In the genomic region with DNA sequence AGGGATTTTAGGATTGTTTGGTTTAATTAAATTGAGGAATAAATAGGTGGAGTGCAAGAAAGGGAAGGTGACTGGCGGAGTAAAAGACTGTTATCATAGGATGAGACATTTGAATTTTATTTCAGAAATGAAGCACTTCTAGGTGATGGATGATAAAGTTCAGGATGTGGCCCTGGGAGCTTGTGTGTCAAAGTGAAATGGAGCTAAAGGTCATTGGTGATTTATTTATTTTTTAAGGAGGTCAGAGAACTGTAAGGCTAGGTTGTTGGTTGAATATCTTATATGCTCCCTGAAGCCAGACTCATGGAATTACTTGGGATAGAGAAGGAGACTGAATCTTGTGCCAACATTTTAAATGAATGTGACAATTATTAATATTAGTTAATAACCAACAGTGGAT, we compare ENCODE assay signal across 18 cellular contexts. TPM values are rescaled to one million over a fixed set of nuclear protein-coding genes. Genes with fewer than 3 reads are reported as not detected.
DNase-seq lines count a peak whose midpoint lies in the region; ATAC-seq and TF ChIP-seq lines count a peak whose summit lies in the region.
"Had no signal": no experiment of that assay in that cellular context is flagged by ENCODE, and none has a peak within 500 bp of the region (broad histone marks: within the 10 kb centered on the region; RNA-seq: fewer than 3 reads in every experiment).

No MANE protein-coding gene starts in this region.

- H3K9me3 ChIP-seq in cardiac muscle cell (ENCODE audit: low read depth) (no peaks in the 10 kb centered on the region), liver (ENCODE audit: control insufficient read depth in 4 of 4, low read length in 3 of 4) (no peaks in the 10 kb centered on the region), spleen (peaks cover 0 to 1% (median 0%) of the 10 kb centered on the region in 8 donors)
- H3K9me3 ChIP-seq: A549 had no signal

- H3K9ac ChIP-seq in liver (ENCODE audit: low read depth in 1 of 2, low read length in 2 of 2): no peak overlapping the region
- H3K9ac ChIP-seq: BLaER1 treated with 17β-estradiol and CSF1 and Interleukin-3, amounts not matched to agents 10 nM and 100 nM had no signal

- H3K4me3 ChIP-seq in cardiac muscle cell (no peak overlapping the region), liver (ENCODE audit: low read depth in 1 of 3, low read length in 3 of 3) (no peak overlapping the region), spleen (no peak overlapping the region)
- H3K4me3 ChIP-seq: A549; BLaER1 treated with 17β-estradiol and CSF1 and Interleukin-3, amounts not matched to agents 10 nM and 100 nM had no signal

- no peak for TF ChIP-seq CTCF in cardiac muscle cell (IDR thresholded peaks at IDR 0.05; ENCODE audit: low read depth, low read length)
- TF ChIP-seq CTCF in liver (IDR thresholded peaks at IDR 0.05; ENCODE audit: low read depth, low read length, missing input control): no peak
- no peak for TF ChIP-seq CTCF in spleen (IDR thresholded peaks at IDR 0.05 in 8 of 11, conservative IDR thresholded peaks at IDR 0.05 in 3 of 11)

- no peaks in the 10 kb centered on the region for H3K27me3 ChIP-seq in cardiac muscle cell
- no peaks in the 10 kb centered on the region for H3K27me3 ChIP-seq in liver (ENCODE audit: control insufficient read depth in 4 of 4, insufficient read depth in 4 of 4, low read length in 3 of 4)
- no peaks in the 10 kb centered on the region for H3K27me3 ChIP-seq in spleen (replicated peaks in 1 of 7)
- H3K27me3 ChIP-seq: BLaER1 treated with 17β-estradiol and CSF1 and Interleukin-3, amounts not matched to agents 10 nM and 100 nM had no signal

- no peak for TF ChIP-seq RAD21 in liver (IDR thresholded peaks at IDR 0.05)

- H3K27ac ChIP-seq in cardiac muscle cell (peak overlapping the region; percentile 20), liver (ENCODE audit: low read depth in 1 of 2, low read length in 2 of 2) (no peak overlapping the region), substantia nigra (ENCODE audit: low read depth, low read length, poor library complexity, severe bottlenecking) (no peak overlapping the region), spleen (no peak overlapping the region)
- H3K27ac ChIP-seq: 22Rv1; A549; BLaER1 treated with 17β-estradiol and CSF1 and Interleukin-3, amounts not matched to agents 10 nM and 100 nM; C4-2B had no signal

- H3K36me3 ChIP-seq in cardiac muscle cell (no peaks in the 10 kb centered on the region), liver (ENCODE audit: control insufficient read depth in 4 of 4, insufficient read depth in 3 of 4, low read depth in 1 of 4, low read length in 3 of 4) (peaks cover 0 to 3% (median 0%) of the 10 kb centered on the region in 4 donors), spleen (peaks cover 0 to 16% (median 0%) of the 10 kb centered on the region in 6 donors)

- ATAC-seq in left cardiac atrium (no peak), left lobe of liver (peak; percentile 42)
- ATAC-seq: A549; CD8-positive, alpha-beta T cell had no signal

- no peak for DNase-seq in cardiac muscle cell (ENCODE audit: low read depth in 1 of 2, low spot score in 1 of 2)
- no peak for DNase-seq in left cardiac atrium
- no peak for DNase-seq in left lobe of liver (ENCODE audit: low spot score)
- DNase-seq in substantia nigra (lab: John Stamatoyannopoulos, UW): no peak
- no peak for DNase-seq in germinal center (ENCODE audit: low spot score)
- DNase-seq in spleen: no peak
- DNase-seq: AML-193; Caco-2; Calu3; CD4-positive, alpha-beta T cell; CD8-positive, alpha-beta T cell; DMS79 treated with DMSO at 0.1 percent for 48 hours; GF-D8 had no signal

- WGBS in liver: 99% methylated on average over 1 of the region's 1 CpG
- WGBS in spleen, 5 donors: 96 to 100% (median 97%) methylated on average over 1 of the region's 1 CpG

- TF ChIP-seq POLR2A in spleen (IDR thresholded peaks at IDR 0.05): no peak

- intact Hi-C loops in left cardiac atrium (cut with DNase I): no loop called here
- intact Hi-C loops in spleen (cut with DNase I; ENCODE audit: low total_unique reads): no loop called here

- H3K4me1 ChIP-seq in cardiac muscle cell (ENCODE audit: low read depth) (peaks cover 17% of the 10 kb centered on the region), liver (ENCODE audit: control insufficient read depth in 4 of 4, insufficient read depth in 4 of 4, low read length in 3 of 4) (peaks cover 0 to 4% (median 0%) of the 10 kb centered on the region in 4 donors), spleen (peaks cover 0 to 27% (median 10%) of the 10 kb centered on the region in 6 donors)
- H3K4me1 ChIP-seq: A549, Caco-2 had no signal

TF ChIP-seq in liver, 16 proteins besides CTCF, POLR2A, EP300 and RAD21:
- TF ChIP-seq EGR1 (IDR thresholded peaks at IDR 0.05; ENCODE audit: low read depth in 2 of 2): no peak
- peak; percentile 57 to 62 for TF ChIP-seq RXRA (IDR thresholded peaks at IDR 0.05)
- TF ChIP-seq HNF4A (conservative IDR thresholded peaks at IDR 0.05): peak in 1 of 2 donors; percentile 18
TF ChIP-seq in liver: peak in this region for 2.

RNA-seq across cellular contexts. Expression of a gene that starts 40.5 kb away (rescaled TPM):
- total RNA-seq in cardiac muscle cell (134 and 293 TPM in 2 replicates), left cardiac atrium (10 to 100 TPM; 54.8 to 65.3 TPM), left lobe of liver (15.0 TPM), liver (10 to 100 TPM; 11.4 to 18.9 TPM), spleen (10 to 100 TPM; 29.5 to 58.4 (median 40.0) TPM)
- polyA plus RNA-seq in cardiac muscle cell (133 and 159 TPM in 2 replicates), liver (10 to 100 TPM in 1 of 2 donors, 1 to 10 TPM in 1; 7.3 to 10.8 TPM), spleen (10 to 100 TPM in 2 of 3 donors, 1 to 10 TPM in 1; 7.2 to 13.6 (median 10.5) TPM)
